11 cellular contexts compared by ENCODE assay signal in the genomic region with DNA sequence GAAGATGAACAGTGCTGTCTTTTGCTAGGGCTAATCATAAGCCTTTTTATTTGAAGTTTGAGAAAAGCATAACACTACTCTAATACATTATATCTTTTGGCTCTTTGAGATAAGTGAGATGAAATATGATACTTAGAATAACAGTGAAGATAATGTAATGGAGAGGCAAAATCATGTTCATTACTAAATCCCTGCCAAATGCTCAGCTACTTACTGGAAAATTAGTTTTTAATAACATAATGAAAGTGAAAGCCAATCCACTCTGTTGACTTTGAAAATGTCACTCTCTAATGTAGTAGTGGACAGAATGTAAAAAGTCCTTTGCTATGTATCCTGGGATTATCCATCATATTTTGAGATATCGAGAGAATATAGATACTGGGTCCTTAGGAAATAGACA. TPM values are rescaled to one million over a fixed set of nuclear protein-coding genes. Genes with fewer than 3 reads are reported as not detected.
DNase-seq lines count a peak whose midpoint lies in the region; ATAC-seq and TF ChIP-seq lines count a peak whose summit lies in the region.
"Had no signal": no experiment of that assay in that cellular context is flagged by ENCODE, and none has a peak within 500 bp of the region (broad histone marks: within the 10 kb centered on the region; RNA-seq: fewer than 3 reads in every experiment).

No MANE protein-coding gene starts in this region.

- TF ChIP-seq CTCF in heart left ventricle (IDR thresholded peaks at IDR 0.05), result no peak
- TF ChIP-seq CTCF in hepatocyte (IDR thresholded peaks at IDR 0.05; ENCODE audit: poor library complexity), result no peak
- no peak for TF ChIP-seq CTCF in thoracic aorta (IDR thresholded peaks at IDR 0.05)

- H3K27me3 ChIP-seq in heart left ventricle (no peaks in the 10 kb centered on the region), hepatocyte (no peaks in the 10 kb centered on the region), thoracic aorta (replicated peaks; ENCODE audit: insufficient read depth) (no peaks in the 10 kb centered on the region)

- no peak for ATAC-seq in heart left ventricle
- no peak for ATAC-seq in Right ventricle myocardium inferior
- ATAC-seq in thoracic aorta (ENCODE audit: insufficient number of reproducible peaks, low FRiP score, low read depth), result no peak
- ATAC-seq in HG03457 (IDR thresholded peaks at IDR 0.05; ENCODE audit: unreplicated experiment), result no peak
- no peak for ATAC-seq in HG03432 (IDR thresholded peaks at IDR 0.05; ENCODE audit: unreplicated experiment)

- no peaks in the 10 kb centered on the region for H4K20me1 ChIP-seq in hepatocyte (ENCODE audit: insufficient read depth, poor library complexity, severe bottlenecking)

- no peaks in the 10 kb centered on the region for H3K9me2 ChIP-seq in hepatocyte (replicated peaks; ENCODE audit: insufficient read depth)

- peak overlapping the region; percentile 28 for H3K4me2 ChIP-seq in hepatocyte

- WGBS in heart left ventricle, 4 donors, result 64 to 83% (median 66%) methylated on average over 1 of the region's 1 CpG
- 100% methylated on average over 1 of the region's 1 CpG for WGBS in hepatocyte (ENCODE audit: low lambda C conversion rate, missing lambda C conversion rate)

- DNase-seq in heart left ventricle (no peak), Right ventricle myocardium inferior (ENCODE audit: missing footprints) (no peak), NCI-H524 (lab: John Stamatoyannopoulos, UW) (peak; percentile 25 to 83), hepatocyte (ENCODE audit: low spot score) (no peak), thoracic aorta (ENCODE audit: low spot score) (no peak), SKM-1 (lab: John Stamatoyannopoulos, UW; ENCODE audit: unreplicated experiment) (no peak)
- DNase-seq: NCI-H1694 had no signal

- peaks cover 0 to 6% (median 0%) of the 10 kb centered on the region in 9 donors for H3K36me3 ChIP-seq in heart left ventricle
- no peaks in the 10 kb centered on the region for H3K36me3 ChIP-seq in hepatocyte (replicated peaks; ENCODE audit: insufficient read depth, low read depth)
- no peaks in the 10 kb centered on the region for H3K36me3 ChIP-seq in thoracic aorta

- no peaks in the 10 kb centered on the region for H3K79me2 ChIP-seq in hepatocyte

- H3K9me3 ChIP-seq in heart left ventricle (no peaks in the 10 kb centered on the region), hepatocyte (ENCODE audit: low read depth) (no peaks in the 10 kb centered on the region), thoracic aorta (no peaks in the 10 kb centered on the region)

- H3K4me1 ChIP-seq in heart left ventricle (peaks cover 0 to 15% (median 0%) of the 10 kb centered on the region in 12 donors), hepatocyte (ENCODE audit: insufficient read depth) (no peaks in the 10 kb centered on the region), thoracic aorta (ENCODE audit: control insufficient read depth in 1 of 2, low read depth in 2 of 2) (no peaks in the 10 kb centered on the region)

- intact Hi-C loops in heart left ventricle (cut with DNase I) (loop anchor here in 2 of 10 donors (2.0 to 10.0 kb wide), 2 partner anchors 55 to 611 kb away; no protein-coding TSS in a partner anchor), Right ventricle myocardium inferior (cut with DNase I) (no loop called here)

- H2AFZ ChIP-seq in hepatocyte, result peak overlapping the region; percentile 43

- H3K27ac ChIP-seq in heart left ventricle (peak overlapping the region in 3 of 12 donors; percentile 9 to 52 (median 47)), hepatocyte (no peak overlapping the region), thoracic aorta (no peak overlapping the region)
- H3K27ac ChIP-seq: HL-60, RWPE1 had no signal

- no peak for TF ChIP-seq POLR2A in heart left ventricle (IDR thresholded peaks at IDR 0.05)

- H3K4me3 ChIP-seq in heart left ventricle (peak overlapping the region in 9 of 12 donors; percentile 17 to 45 (median 28)), hepatocyte (no peak overlapping the region), thoracic aorta (peak overlapping the region; percentile 38)

RNA-seq across cellular contexts. Expression of a gene that starts 35.9 kb away (rescaled TPM):
- 1 to 10 TPM in 1 of 9 donors, under 1 TPM in 8; 0.08 to 1.2 (median 0.35) TPM for total RNA-seq in heart left ventricle
- polyA plus RNA-seq in heart left ventricle, result under 1 TPM; 0.14 to 0.27 TPM
- 0.19 TPM for total RNA-seq in Right ventricle myocardium inferior
- 1.5 and 1.6 TPM in 2 replicates for total RNA-seq in hepatocyte
- polyA plus RNA-seq in hepatocyte, result 1.5 and 2.4 TPM in 2 replicates
- total RNA-seq in thoracic aorta, result under 1 TPM in 1 of 2 donors, not detected in 1; 0.14 TPM

RNA-seq across cellular contexts. Expression of a gene that starts 43.0 kb away (rescaled TPM):
- total RNA-seq in heart left ventricle, result 1 to 10 TPM in 8 of 9 donors, under 1 TPM in 1; 0.94 to 4.7 (median 1.3) TPM
- 1 to 10 TPM in 1 of 2 donors, under 1 TPM in 1; 0.19 to 1.1 TPM for polyA plus RNA-seq in heart left ventricle
- total RNA-seq in Right ventricle myocardium inferior, result 1.1 TPM
- total RNA-seq in hepatocyte, result 5.7 and 9.8 TPM in 2 replicates
- polyA plus RNA-seq in hepatocyte, result 3.7 and 4.5 TPM in 2 replicates
- total RNA-seq in thoracic aorta, result 1 to 10 TPM; 1.6 to 5.9 TPM

RNA-seq across cellular contexts. Expression of a gene that starts 43.3 kb away (rescaled TPM):
- 10 to 100 TPM in 8 of 9 donors, 1 to 10 TPM in 1; 8.6 to 24.9 (median 20.9) TPM for total RNA-seq in heart left ventricle
- 1 to 10 TPM; 3.8 to 5.2 TPM for polyA plus RNA-seq in heart left ventricle
- 15.4 TPM for total RNA-seq in Right ventricle myocardium inferior
- total RNA-seq in hepatocyte, result 16.3 and 18.5 TPM in 2 replicates
- 6.0 and 10.8 TPM in 2 replicates for polyA plus RNA-seq in hepatocyte
- total RNA-seq in thoracic aorta, result 10 to 100 TPM in 1 of 2 donors, 1 to 10 TPM in 1; 9.3 to 10.2 TPM

Comparison
In these comparisons a context has a peak if more than half of its experiments do, and no peak if none do; other contexts are left out.
1. DNase-seq: peak in NCI-H524 (2 of 2); none in heart left ventricle (0 of 5), Right ventricle myocardium inferior (single experiment), hepatocyte (single experiment), thoracic aorta (single experiment) and SKM-1 (single experiment).